8 cellular contexts compared by ENCODE assay signal in the genomic region with DNA sequence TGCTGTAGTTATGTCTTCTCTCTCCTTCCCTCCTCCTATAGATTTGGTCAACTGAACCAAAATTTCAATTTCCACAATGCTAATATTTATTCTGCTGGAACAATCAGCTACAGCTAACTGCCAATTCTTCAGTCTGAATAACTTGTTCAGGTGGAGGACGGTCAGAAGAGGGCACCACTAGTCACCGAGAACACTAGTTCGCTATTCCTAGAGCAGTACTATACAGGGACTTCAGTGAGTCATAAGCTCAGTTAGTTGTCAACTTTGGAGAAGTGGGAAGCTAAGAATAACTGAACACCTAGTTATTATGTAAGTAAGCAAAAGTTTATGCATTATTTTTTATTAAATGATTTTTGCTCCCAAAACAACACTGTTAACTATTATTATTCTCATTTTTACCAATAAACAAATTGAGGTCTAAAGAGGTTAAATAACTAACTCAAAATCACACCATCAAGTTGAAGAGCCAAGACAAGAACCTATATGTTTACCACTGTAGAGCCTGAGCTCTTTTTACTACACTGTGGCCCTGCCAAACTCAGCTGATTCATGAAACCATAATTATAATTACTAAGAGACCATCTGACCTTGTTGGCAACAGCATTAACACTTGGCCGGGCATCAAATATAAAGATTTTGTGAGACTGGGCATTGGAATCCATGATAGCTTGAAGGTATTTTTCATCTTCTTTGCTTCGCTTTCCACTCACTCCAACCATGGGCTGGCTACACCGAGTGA. TPM values are rescaled to one million over a fixed set of nuclear protein-coding genes. Genes with fewer than 3 reads are reported as not detected.
DNase-seq lines count a peak whose midpoint lies in the region; ATAC-seq and TF ChIP-seq lines count a peak whose summit lies in the region.

No MANE protein-coding gene starts in this region.

- no peak overlapping the region for H4K5ac ChIP-seq in mesendoderm (ENCODE audit: low read length)

- H4K8ac ChIP-seq in mesendoderm (ENCODE audit: low read depth, low read length) = no peak overlapping the region

- no peak overlapping the region for H2BK15ac ChIP-seq in mesendoderm (replicated peaks; ENCODE audit: low read depth)

- POLR2A ChIA-PET in CD8-positive, alpha-beta T cell (lab: Charles Lee) = interaction anchor here (0.7 to 1.0 kb wide), 2 partner anchors 545 to 604 kb away, joined by 3 read pairs; no protein-coding TSS in a partner anchor
- POLR2A ChIA-PET in T-cell (lab: Charles Lee) = interaction anchor here in 1 of 2 donors (0.6 kb wide), 1 partner anchor 8 kb away, joined by 3 read pairs; no protein-coding TSS in a partner anchor

- CTCF ChIA-PET in CD8-positive, alpha-beta T cell (lab: Charles Lee) = interaction anchor here (0.6 to 2.9 kb wide), 9 partner anchors 9 to 570 kb away, joined by 3 to 16 read pairs (median 7); partner anchors contain the start of genes CCDC82, CEP57, JRKL and MAML2
- CTCF ChIA-PET in T-cell (lab: Charles Lee) = interaction anchor here (0.5 to 2.3 kb wide), 10 partner anchors 10 to 576 kb away, joined by 3 to 16 read pairs (median 7); partner anchors contain the start of genes CCDC82 (in 1 of the 2), JRKL (in 1 of the 2) and MAML2 (in 1 of the 2)

- WGBS in mesendoderm (ENCODE audit: extremely low coverage, insufficient coverage, low lambda C conversion rate) = no CpG with 5 or more reads among the region's 6 CpGs
- WGBS in aorta, 2 donors = 52% methylated on average over 6 of the region's 6 CpGs

- TF ChIP-seq CTCF in CD8-positive, alpha-beta T cell (IDR thresholded peaks at IDR 0.05) = no peak
- TF ChIP-seq CTCF in endothelial cell (IDR thresholded peaks at IDR 0.05; ENCODE audit: unreplicated experiment) = no peak

- H3K79me1 ChIP-seq in mesendoderm (ENCODE audit: low read length) = no peaks in the 10 kb centered on the region

- H3K27me3 Mint-ChIP-seq in CD8-positive, alpha-beta T cell (ENCODE audit: low read depth) = no peaks in the 10 kb centered on the region
- no peaks in the 10 kb centered on the region for H3K27me3 Mint-ChIP-seq in T-cell
- H3K27me3 Mint-ChIP-seq in endothelial cell (ENCODE audit: unreplicated experiment) = no peaks in the 10 kb centered on the region

- H3K4me1 Mint-ChIP-seq in CD8-positive, alpha-beta T cell (ENCODE audit: low read depth) = no peaks in the 10 kb centered on the region
- H3K4me1 Mint-ChIP-seq in T-cell (no peaks in the 10 kb centered on the region), endothelial cell (ENCODE audit: unreplicated experiment) (no peaks in the 10 kb centered on the region)

- no peak overlapping the region for H2BK120ac ChIP-seq in mesendoderm (ENCODE audit: low read depth, low read length)

- H3K4me3 Mint-ChIP-seq in CD8-positive, alpha-beta T cell = no peak overlapping the region
- H3K4me3 Mint-ChIP-seq in T-cell = no peak overlapping the region
- H3K4me3 Mint-ChIP-seq in endothelial cell (ENCODE audit: unreplicated experiment) = no peak overlapping the region

- H3K36me3 Mint-ChIP-seq in CD8-positive, alpha-beta T cell = peaks cover 45% of the 10 kb centered on the region
- peaks cover 17% of the 10 kb centered on the region for H3K36me3 Mint-ChIP-seq in T-cell
- H3K36me3 Mint-ChIP-seq in endothelial cell (ENCODE audit: low read depth, unreplicated experiment) = peaks cover 12% of the 10 kb centered on the region

- H3K27me3 ChIP-seq in CD8-positive, alpha-beta T cell (ENCODE audit: insufficient read depth, low read length) = no peaks in the 10 kb centered on the region
- H3K27me3 ChIP-seq in mesendoderm (ENCODE audit: insufficient read depth, low read length, poor library complexity) (no peaks in the 10 kb centered on the region), aorta (ENCODE audit: control insufficient read depth in 1 of 2, insufficient read depth in 2 of 2, low read length in 1 of 2) (no peaks in the 10 kb centered on the region)

- H3K9me3 ChIP-seq in CD8-positive, alpha-beta T cell (ENCODE audit: low read length) = no peaks in the 10 kb centered on the region
- no peaks in the 10 kb centered on the region for H3K9me3 ChIP-seq in aorta (ENCODE audit: control insufficient read depth, low read length)

- no peak overlapping the region for H3K9ac ChIP-seq in mesendoderm (ENCODE audit: low read length)

- peak; percentile 38 for ATAC-seq in CD8-positive, alpha-beta T cell
- ATAC-seq in GM18870 (IDR thresholded peaks at IDR 0.05; ENCODE audit: unreplicated experiment) = peak; percentile 61
- ATAC-seq in T-cell (replicated peaks in 1 of 4) = peak; percentile 35 to 58 (median 51)
- ATAC-seq in aorta (ENCODE audit: low FRiP score) = peak; percentile 86

- H3K4me3 ChIP-seq in CD8-positive, alpha-beta T cell (ENCODE audit: low read depth, low read length) = no peak overlapping the region
- H3K4me3 ChIP-seq in mesendoderm (ENCODE audit: low read length) (no peak overlapping the region), aorta (ENCODE audit: low read length in 2 of 2) (no peak overlapping the region)

- H3K4ac ChIP-seq in mesendoderm (ENCODE audit: low read depth, low read length) = no peak overlapping the region

- H3K56ac ChIP-seq in mesendoderm (ENCODE audit: low read length) = no peak overlapping the region

- H3K79me2 ChIP-seq in mesendoderm (ENCODE audit: control insufficient read depth, insufficient read depth, low read length) = no peaks in the 10 kb centered on the region

- H3K36me3 ChIP-seq in CD8-positive, alpha-beta T cell (ENCODE audit: insufficient read depth, low read length) = peaks cover 9% of the 10 kb centered on the region
- H3K36me3 ChIP-seq in mesendoderm (ENCODE audit: control insufficient read depth, insufficient read depth, low read length) = no peaks in the 10 kb centered on the region
- H3K36me3 ChIP-seq in aorta (ENCODE audit: control insufficient read depth in 1 of 2, insufficient read depth in 2 of 2, low read length in 1 of 2) = peaks cover 0 to 4% of the 10 kb centered on the region in 2 donors

- no peak overlapping the region for H3K23ac ChIP-seq in mesendoderm (ENCODE audit: low read length)

- no peak overlapping the region for H2BK5ac ChIP-seq in mesendoderm (ENCODE audit: low read length)

- intact Hi-C loops in CD8-positive, alpha-beta T cell (cut with DNase I, micrococcal nuclease) = no loop called here
- intact Hi-C loops in aorta (cut with DNase I) = loop anchor here (2.0 to 10.0 kb wide), 3 partner anchors 493 to 536 kb away; partner anchors contain the start of genes MAML2 (in 2 of the 2) and CCDC82 (in 1 of the 2)

- H3K4me1 ChIP-seq in CD8-positive, alpha-beta T cell (ENCODE audit: insufficient read depth, low read length) = no peaks in the 10 kb centered on the region
- H3K4me1 ChIP-seq in mesendoderm (ENCODE audit: control insufficient read depth, low read depth, low read length) (no peaks in the 10 kb centered on the region), aorta (ENCODE audit: control insufficient read depth in 1 of 2, insufficient read depth in 2 of 2, low read length in 2 of 2) (no peaks in the 10 kb centered on the region)

- H3K4me2 ChIP-seq in mesendoderm (ENCODE audit: low read length) = no peak overlapping the region

- no peaks in the 10 kb centered on the region for H3K9me3 Mint-ChIP-seq in CD8-positive, alpha-beta T cell
- H3K9me3 Mint-ChIP-seq in T-cell (no peaks in the 10 kb centered on the region), endothelial cell (ENCODE audit: unreplicated experiment) (no peaks in the 10 kb centered on the region)

- DNase-seq in CD8-positive, alpha-beta T cell = peak in 2 of 7 experiments; percentile 5 to 17
- DNase-seq in Kasumi-1 (lab: John Stamatoyannopoulos, UW) (peak; percentile 84 to 85), T-cell (peak in 11 of 34 experiments; percentile 0 to 30 (median 3)), endothelial cell (ENCODE audit: low spot score) (peak; percentile 53), mesendoderm (peak; percentile 65), aorta (peak in 1 of 2 donors; percentile 59)
- DNase-seq in stimulated activated naive CD4-positive, alpha-beta T cell treated with Interleukin-2 at 50 U/mL for 16 hours (lab: John Stamatoyannopoulos, UW) = no peak

- H2AK5ac ChIP-seq in mesendoderm (ENCODE audit: low read length) = no peak overlapping the region

- no peak overlapping the region for H3K27ac Mint-ChIP-seq in CD8-positive, alpha-beta T cell
- no peak overlapping the region for H3K27ac Mint-ChIP-seq in T-cell
- H3K27ac Mint-ChIP-seq in endothelial cell (ENCODE audit: unreplicated experiment) = no peak overlapping the region

- no peak overlapping the region for H3K27ac ChIP-seq in CD8-positive, alpha-beta T cell (ENCODE audit: low read depth, low read length)
- H3K27ac ChIP-seq in mesendoderm (ENCODE audit: low read depth, low read length) = no peak overlapping the region
- H3K27ac ChIP-seq in aorta (ENCODE audit: low read depth in 1 of 2, low read length in 2 of 2) = no peak overlapping the region

- H3K18ac ChIP-seq in mesendoderm (ENCODE audit: low read length) = no peak overlapping the region

RNA-seq across cellular contexts. Expression of gene CEP57, which starts 59.0 kb away (rescaled TPM):
- total RNA-seq in CD8-positive, alpha-beta T cell = 10 to 100 TPM; 53.2 to 53.7 TPM
- total RNA-seq in T-cell (10 to 100 TPM; 57.6 to 69.6 (median 65.0) TPM), endothelial cell (ENCODE audit: unreplicated experiment) (51.4 TPM), aorta (10 to 100 TPM; 24.5 to 39.3 TPM)
- 43.5 TPM for polyA plus RNA-seq in mesendoderm (2013, experiment 1 of 2)
- 43.5 TPM for polyA plus RNA-seq in mesendoderm (2013, experiment 2 of 2)
- 10 to 100 TPM; 20.5 to 21.7 TPM for polyA plus RNA-seq in aorta

RNA-seq across cellular contexts. Expression of gene FAM76B, which starts 59.7 kb away (rescaled TPM):
- total RNA-seq in CD8-positive, alpha-beta T cell = 10 to 100 TPM; 91.1 to 92.9 TPM
- total RNA-seq in T-cell (10 to 100 TPM; 41.5 to 81.0 (median 45.4) TPM), endothelial cell (ENCODE audit: unreplicated experiment) (24.2 TPM), aorta (10 to 100 TPM; 22.6 to 33.4 TPM)
- polyA plus RNA-seq in mesendoderm (2013, experiment 1 of 2) = 27.2 TPM
- 24.3 TPM for polyA plus RNA-seq in mesendoderm (2013, experiment 2 of 2)
- 10 to 100 TPM in 1 of 2 donors, 1 to 10 TPM in 1; 6.9 to 22.2 TPM for polyA plus RNA-seq in aorta

Comparison
In these comparisons a context has a peak if more than half of its experiments do, and no peak if none do; other contexts are left out.
1. intact Hi-C loops: an anchor here in aorta (2.0 to 10.0 kb wide); none called in CD8-positive, alpha-beta T cell.